In the genomic region with DNA sequence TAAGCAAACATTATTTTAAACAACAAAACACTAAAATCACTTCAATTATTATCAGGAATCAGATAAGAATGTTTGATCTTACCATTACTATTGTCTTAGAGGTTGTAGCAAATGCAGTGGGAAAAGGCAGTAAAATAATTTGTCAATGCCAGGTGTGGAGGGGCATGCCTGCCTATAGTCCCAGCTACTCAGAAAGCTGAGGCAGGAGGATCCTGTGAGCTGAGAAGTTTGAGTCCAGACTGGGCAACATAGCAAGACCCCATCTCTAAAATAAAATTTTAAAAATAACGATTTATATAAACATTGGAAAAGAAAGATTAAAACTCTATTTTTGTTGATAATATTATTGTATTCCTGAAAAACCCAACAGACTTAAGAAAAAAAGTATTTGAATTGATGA, we compare ENCODE assay signal across 39 cellular contexts.
"Had no signal": no experiment of that assay in that cellular context is flagged by ENCODE, and none has a peak within 500 bp of the region (broad histone marks: within the 10 kb centered on the region; RNA-seq: fewer than 3 reads in every experiment).

No MANE protein-coding gene starts in this region.

- H3K4me3 ChIP-seq: adrenal gland, ascending aorta, body of pancreas, breast epithelium, cardiac muscle cell had no signal

- H3K4me3 Mint-ChIP-seq: activated naive CD4-positive, alpha-beta T cell treated with anti-CD3 and anti-CD28 coated beads for 36 hours; activated naive CD4-positive, alpha-beta T cell treated with anti-CD3 and anti-CD28 coated beads, Interleukin-2, amount 10 ng/mL, durations not matched to agents 7 days and 5 days; activated naive CD4-positive, alpha-beta T cell treated with anti-CD3 and anti-CD28 coated beads, Interleukin-2, amount 50 U/mL, for 24 hours; activated naive CD8-positive, alpha-beta T cell; activated naive CD8-positive, alpha-beta T cell treated with anti-CD3 and anti-CD28 coated beads, Interleukin-2, amount 10 ng/mL, durations not matched to agents 7 days and 5 days; activated naive CD8-positive, alpha-beta T cell treated with anti-CD3 and anti-CD28 coated beads, Interleukin-2, amount 50 U/mL, for 24 hours; activated T-cell treated with anti-CD3 and anti-CD28 coated beads, Interleukin-2, amount 50 U/mL, for 24 hours; activated T-cell treated with anti-CD3 and anti-CD28 coated beads, Interleukin-2, amount 50 U/mL, for 4 hours; activated T-cell treated with anti-CD3 and anti-CD28 coated beads, Interleukin-2, amount 50 U/mL, for 72 hours; activated T-helper 17 cell treated with anti-CD3 and anti-CD28 coated beads, Interleukin-2, amount 50 U/mL, for 72 hours; brain; central memory CD8-positive, alpha-beta T cell had no signal

- H3K9me3 Mint-ChIP-seq: activated naive CD4-positive, alpha-beta T cell treated with anti-CD3 and anti-CD28 coated beads for 36 hours; activated naive CD4-positive, alpha-beta T cell treated with anti-CD3 and anti-CD28 coated beads, Interleukin-2, amount 10 ng/mL, durations not matched to agents 7 days and 5 days; activated naive CD4-positive, alpha-beta T cell treated with anti-CD3 and anti-CD28 coated beads, Interleukin-2, amount 50 U/mL, for 24 hours; activated naive CD4-positive, alpha-beta T cell treated with anti-CD3 and anti-CD28 coated beads, Interleukin-2, amount 50 U/mL, for 72 hours; activated naive CD8-positive, alpha-beta T cell treated with anti-CD3 and anti-CD28 coated beads, Interleukin-2, amount 10 ng/mL, durations not matched to agents 7 days and 5 days; activated naive CD8-positive, alpha-beta T cell treated with anti-CD3 and anti-CD28 coated beads, Interleukin-2, amount 50 U/mL, for 24 hours; activated T-cell treated with anti-CD3 and anti-CD28 coated beads, Interleukin-2, amount 50 U/mL, for 24 hours; activated T-cell treated with anti-CD3 and anti-CD28 coated beads, Interleukin-2, amount 50 U/mL, for 4 hours; activated T-cell treated with anti-CD3 and anti-CD28 coated beads, Interleukin-2, amount 50 U/mL, for 72 hours; activated T-helper 1 cell treated with anti-CD3 and anti-CD28 coated beads, Interleukin-12 subunit alpha, Interleukin-12 subunit beta, Interleukin-2, Interleukin-4 antibody, amounts not matched to agents 30 ng/mL and 10 ng/mL and 1 ng/mL, durations not matched to agents 14 hours and 24 hours and 36 hours; activated T-helper 17 cell treated with anti-CD3 and anti-CD28 coated beads, Interleukin-2, amount 50 U/mL, for 72 hours; activated T-helper 2 cell treated with anti-CD3 and anti-CD28 coated beads, Interferon-gamma antibody, Interleukin-2, Interleukin-4, amounts not matched to agents 10 μg/mL and 5 μg/mL and 100 μg/mL, durations not matched to agents 14 hours and 24 hours and 36 hours; central memory CD8-positive, alpha-beta T cell had no signal

- H3K36me3 Mint-ChIP-seq: activated naive CD4-positive, alpha-beta T cell treated with anti-CD3 and anti-CD28 coated beads, Interleukin-2, amount 10 ng/mL, durations not matched to agents 7 days and 5 days; activated naive CD4-positive, alpha-beta T cell treated with anti-CD3 and anti-CD28 coated beads, Interleukin-2, amount 50 U/mL, for 24 hours; activated naive CD4-positive, alpha-beta T cell treated with anti-CD3 and anti-CD28 coated beads, Interleukin-2, amount 50 U/mL, for 72 hours; activated naive CD8-positive, alpha-beta T cell; activated naive CD8-positive, alpha-beta T cell treated with anti-CD3 and anti-CD28 coated beads, Interleukin-2, amount 10 ng/mL, durations not matched to agents 7 days and 5 days; brain had no signal

- H3K36me3 ChIP-seq: adrenal gland, ascending aorta, brain microvascular endothelial cell, breast epithelium, cardiac muscle cell had no signal

- DNase-seq: activated effector memory CD4-positive, alpha-beta T cell treated with anti-CD3 and anti-CD28 coated beads, Interleukin-2, amount 50 U/mL, for 16 hours; activated effector memory CD4-positive, alpha-beta T cell treated with Interleukin-2 at 50 U/mL for 16 hours; activated gamma-delta T cell; activated gamma-delta T cell treated with Interleukin-2 at 50 U/mL for 16 hours; activated naive CD4-positive, alpha-beta T cell; activated naive CD4-positive, alpha-beta T cell treated with anti-CD3 and anti-CD28 coated beads for 36 hours; activated naive CD4-positive, alpha-beta T cell treated with anti-CD3 and anti-CD28 coated beads, Interleukin-2, amount 10 ng/mL, durations not matched to agents 7 days and 5 days; activated naive CD4-positive, alpha-beta T cell treated with anti-CD3 and anti-CD28 coated beads, Interleukin-2, amount 50 U/mL, for 16 hours; activated naive CD4-positive, alpha-beta T cell treated with Interleukin-2 at 50 U/mL for 16 hours; activated naive CD8-positive, alpha-beta T cell treated with anti-CD3 and anti-CD28 coated beads, Interleukin-2, amount 10 ng/mL, durations not matched to agents 7 days and 5 days; activated naive CD8-positive, alpha-beta T cell treated with anti-CD3 and anti-CD28 coated beads, Interleukin-2, amount 50 U/mL, for 24 hours; activated T-cell treated with anti-CD3 and anti-CD28 coated beads, Interleukin-2, amount 50 U/mL, for 24 hours; activated T-cell treated with anti-CD3 and anti-CD28 coated beads, Interleukin-2, amount 50 U/mL, for 4 hours; activated T-cell treated with anti-CD3 and anti-CD28 coated beads, Interleukin-2, amount 50 U/mL, for 48 hours; activated T-cell treated with anti-CD3 and anti-CD28 coated beads, Interleukin-2, amount 50 U/mL, for 72 hours; adrenal gland; amniotic stem cell; amygdala; anterior cingulate cortex; aorta; body of pancreas; brain microvascular endothelial cell; caudate nucleus; central memory CD4-positive, alpha-beta T cell; cerebellar nuclear complex had no signal

- FAIRE-seq: astrocyte, bronchial epithelial cell, colon had no signal

- H3K27me3 Mint-ChIP-seq: brain had no signal

- H3K27me3 ChIP-seq: adrenal gland, ascending aorta, body of pancreas, brain microvascular endothelial cell, breast epithelium, cardiac muscle cell had no signal

- H3K27ac Mint-ChIP-seq: activated naive CD4-positive, alpha-beta T cell treated with anti-CD3 and anti-CD28 coated beads for 36 hours; activated naive CD4-positive, alpha-beta T cell treated with anti-CD3 and anti-CD28 coated beads, Interleukin-2, amount 10 ng/mL, durations not matched to agents 7 days and 5 days; activated naive CD4-positive, alpha-beta T cell treated with anti-CD3 and anti-CD28 coated beads, Interleukin-2, amount 50 U/mL, for 24 hours; activated naive CD4-positive, alpha-beta T cell treated with anti-CD3 and anti-CD28 coated beads, Interleukin-2, amount 50 U/mL, for 72 hours; activated naive CD8-positive, alpha-beta T cell; activated naive CD8-positive, alpha-beta T cell treated with anti-CD3 and anti-CD28 coated beads, Interleukin-2, amount 10 ng/mL, durations not matched to agents 7 days and 5 days; activated naive CD8-positive, alpha-beta T cell treated with anti-CD3 and anti-CD28 coated beads, Interleukin-2, amount 50 U/mL, for 24 hours; activated T-cell treated with anti-CD3 and anti-CD28 coated beads, Interleukin-2, amount 50 U/mL, for 24 hours; activated T-cell treated with anti-CD3 and anti-CD28 coated beads, Interleukin-2, amount 50 U/mL, for 72 hours; activated T-helper 1 cell treated with anti-CD3 and anti-CD28 coated beads, Interleukin-12 subunit alpha, Interleukin-12 subunit beta, Interleukin-2, Interleukin-4 antibody, amounts not matched to agents 30 ng/mL and 10 ng/mL and 1 ng/mL, durations not matched to agents 14 hours and 24 hours and 36 hours; activated T-helper 17 cell treated with anti-CD3 and anti-CD28 coated beads, Interleukin-2, amount 50 U/mL, for 72 hours; activated T-helper 2 cell treated with anti-CD3 and anti-CD28 coated beads, Interferon-gamma antibody, Interleukin-2, Interleukin-4, amounts not matched to agents 10 μg/mL and 5 μg/mL and 100 μg/mL, durations not matched to agents 14 hours and 24 hours and 36 hours; brain had no signal

- H3K4me1 Mint-ChIP-seq: activated naive CD4-positive, alpha-beta T cell treated with anti-CD3 and anti-CD28 coated beads, Interleukin-2, amount 10 ng/mL, durations not matched to agents 7 days and 5 days; activated naive CD4-positive, alpha-beta T cell treated with anti-CD3 and anti-CD28 coated beads, Interleukin-2, amount 50 U/mL, for 24 hours; activated naive CD8-positive, alpha-beta T cell treated with anti-CD3 and anti-CD28 coated beads, Interleukin-2, amount 10 ng/mL, durations not matched to agents 7 days and 5 days; activated naive CD8-positive, alpha-beta T cell treated with anti-CD3 and anti-CD28 coated beads, Interleukin-2, amount 50 U/mL, for 24 hours; activated T-helper 17 cell treated with anti-CD3 and anti-CD28 coated beads, Interleukin-2, amount 50 U/mL, for 72 hours; central memory CD8-positive, alpha-beta T cell had no signal

- ATAC-seq: activated naive CD4-positive, alpha-beta T cell treated with anti-CD3 and anti-CD28 coated beads, Interleukin-2, amount 50 U/mL, for 72 hours; activated naive CD8-positive, alpha-beta T cell treated with anti-CD3 and anti-CD28 coated beads, Interleukin-2, amount 50 U/mL, for 24 hours; activated T-cell treated with anti-CD3 and anti-CD28 coated beads, Interleukin-2, amount 50 U/mL, for 4 hours; activated T-cell treated with anti-CD3 and anti-CD28 coated beads, Interleukin-2, amount 50 U/mL, for 72 hours; activated T-helper 17 cell treated with anti-CD3 and anti-CD28 coated beads, Interleukin-2, amount 50 U/mL, for 72 hours; body of pancreas had no signal

- H3K27ac ChIP-seq: adrenal gland, ascending aorta, body of pancreas, brain microvascular endothelial cell, breast epithelium, cardiac muscle cell had no signal

- H3K4me1 ChIP-seq: adrenal gland, ascending aorta, body of pancreas, breast epithelium had no signal

- H3K9me3 ChIP-seq: adrenal gland, ascending aorta, body of pancreas, breast epithelium had no signal
